ENCODE assay signal across 8 cellular contexts in the genomic region with DNA sequence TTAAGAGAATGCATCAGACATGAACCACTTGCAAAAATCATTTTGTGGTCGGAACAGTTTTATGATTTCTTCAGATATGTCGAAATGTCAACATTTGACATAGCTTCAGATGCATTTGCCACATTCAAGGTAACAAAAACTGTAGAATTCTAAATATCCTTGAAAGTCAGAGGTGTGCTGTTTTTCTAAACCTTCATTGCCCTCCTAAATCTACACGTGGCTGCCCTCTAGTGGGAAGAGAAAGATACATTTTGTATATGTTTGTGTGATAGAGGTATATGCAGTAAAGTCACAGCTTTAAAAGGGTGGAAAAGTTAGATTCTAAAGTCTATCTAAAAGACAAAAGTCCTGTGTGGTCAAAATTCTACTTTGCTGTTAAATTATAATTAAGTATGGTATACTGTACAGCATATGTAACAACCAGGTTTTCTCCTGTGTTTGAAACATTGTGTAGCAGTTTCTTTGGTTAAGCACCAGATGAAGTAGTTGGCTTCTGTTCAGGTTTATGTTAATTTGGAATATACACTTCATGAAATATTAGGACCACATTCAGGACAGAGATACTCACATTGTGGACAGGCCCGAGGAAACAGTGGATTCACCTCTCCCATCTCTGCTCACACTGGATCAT.
DNase-seq lines count a peak whose midpoint lies in the region; ATAC-seq and TF ChIP-seq lines count a peak whose summit lies in the region.

No MANE protein-coding gene starts in this region.

- H3K27me3 ChIP-seq in prostate gland (replicated peaks; ENCODE audit: insufficient read depth) = no peaks in the 10 kb centered on the region

- H3K36me3 ChIP-seq in prostate gland = no peaks in the 10 kb centered on the region

- DNase-seq in AG10803 (ENCODE audit: low read depth) (peak; percentile 59), GM10266 (ENCODE audit: extremely low spot score) (peak; percentile 58), NCI-H2171 (lab: John Stamatoyannopoulos, UW) (peak; percentile 2), fibroblast of mammary gland (ENCODE audit: low read depth) (peak; percentile 66), prostate gland (ENCODE audit: low spot score) (peak; percentile 43)
- DNase-seq in activated CD4-positive, alpha-beta T cell treated with anti-CD3 and anti-CD28 coated beads for 4 hours = peak; percentile 43 to 70

- no peak overlapping the region for H3K4me3 ChIP-seq in AG10803 (ENCODE audit: low read length)
- H3K4me3 ChIP-seq in fibroblast of mammary gland (ENCODE audit: control insufficient read depth, low read depth, low read length) = no peak overlapping the region
- H3K4me3 ChIP-seq in prostate gland = no peak overlapping the region

- H3K9me3 ChIP-seq in prostate gland = no peaks in the 10 kb centered on the region

- no peak overlapping the region for H3K27ac ChIP-seq in prostate gland

- peak; percentile 78 for TF ChIP-seq CTCF in AG10803 (conservative IDR thresholded peaks at IDR 0.05; ENCODE audit: low read length)
- TF ChIP-seq CTCF in GM10266 (IDR thresholded peaks at IDR 0.05; ENCODE audit: control insufficient read depth, insufficient read depth, low read depth, missing control alignments) = peak; percentile 57
- TF ChIP-seq CTCF in fibroblast of mammary gland (conservative IDR thresholded peaks at IDR 0.05; ENCODE audit: control insufficient read depth, insufficient read depth, low read depth, low read length) = peak; percentile 73
- peak; percentile 25 to 77 (median 60) for TF ChIP-seq CTCF in prostate gland (IDR thresholded peaks at IDR 0.05)

- no peak for TF ChIP-seq POLR2A in prostate gland (IDR thresholded peaks at IDR 0.05)

- intact Hi-C loops in prostate gland (cut with DNase I) = loop anchor here (1.0 kb wide), 1 partner anchor 87 kb away; the partner anchor contains the start of gene CAB39

- WGBS in prostate gland = 47% methylated on average over 4 of the region's 4 CpGs

- ATAC-seq in GM21360 (IDR thresholded peaks at IDR 0.05; ENCODE audit: unreplicated experiment) (no peak), GM18520 (IDR thresholded peaks at IDR 0.05; ENCODE audit: unreplicated experiment) (no peak)

- H3K4me1 ChIP-seq in prostate gland (replicated peaks) = peaks cover 7% of the 10 kb centered on the region

Comparison
In these comparisons a context has a peak if more than half of its experiments do, and no peak if none do; other contexts are left out.
1. DNase-seq: peak in every context shown above with its lines; median percentile 66 in fibroblast of mammary gland; 59 in AG10803; 58 in GM10266; 56 in activated CD4-positive, alpha-beta T cell treated with anti-CD3 and anti-CD28 coated beads for 4 hours; 43 in prostate gland; 2 in NCI-H2171.